In the genomic region with DNA sequence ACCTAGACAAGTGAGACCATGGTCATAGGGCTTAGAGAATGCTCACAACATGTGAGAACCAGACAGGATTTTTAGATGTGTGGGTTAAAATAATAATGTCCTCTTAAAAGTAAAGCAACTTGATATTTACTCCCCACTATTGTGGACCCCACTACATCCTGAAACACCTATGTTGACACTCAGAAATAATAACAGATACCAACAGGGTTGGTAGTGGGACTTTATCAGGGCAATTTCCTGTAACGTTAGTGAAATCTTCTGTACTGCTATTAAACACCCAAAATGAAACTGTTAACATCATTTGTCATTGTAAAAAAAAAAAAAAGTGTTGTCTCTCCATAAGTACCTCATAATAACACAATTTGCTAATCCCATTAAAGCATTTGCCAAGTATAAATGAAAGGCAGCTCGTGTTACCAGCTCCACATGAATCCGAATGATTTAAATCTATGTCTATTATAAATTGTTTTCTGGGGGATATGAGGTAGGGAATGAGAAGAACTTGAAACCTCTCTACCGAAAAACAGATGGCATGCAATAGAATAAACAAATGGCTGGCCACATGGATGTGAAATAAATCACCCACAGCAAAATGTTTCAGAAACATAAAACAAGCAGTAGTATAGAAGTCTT, we compare ENCODE assay signal across 22 cellular contexts.
DNase-seq lines count a peak whose midpoint lies in the region; ATAC-seq and TF ChIP-seq lines count a peak whose summit lies in the region.
"Had no signal": no experiment of that assay in that cellular context is flagged by ENCODE, and none has a peak within 500 bp of the region (broad histone marks: within the 10 kb centered on the region; RNA-seq: fewer than 3 reads in every experiment).

No MANE protein-coding gene starts in this region.

- H3K9me2 ChIP-seq in OCI-LY7 (ENCODE audit: insufficient read depth, low read length), result no peaks in the 10 kb centered on the region

- DNase-seq in HCEC 1CT, result peak; percentile 4
- peak; percentile 67 to 89 for DNase-seq in NCI-H2081 (lab: John Stamatoyannopoulos, UW)
- DNase-seq in OCI-LY7 (ENCODE audit: low spot score), result no peak
- no peak for DNase-seq in prostate gland (ENCODE audit: low spot score)
- DNase-seq in upper lobe of right lung, result no peak
- DNase-seq: amygdala; EL; left ventricle myocardium inferior; naive thymus-derived CD8-positive, alpha-beta T cell; NCI-H1048; OCI-M1; retina; stimulated activated CD4-positive, alpha-beta T cell treated with anti-CD3 and anti-CD28 coated beads, Interleukin-2, amount 100 ng/mL, for 24 hours; stimulated activated CD8-positive, alpha-beta memory T cell treated with anti-CD3 and anti-CD28 coated beads, Interleukin-4, amount 100 ng/mL, for 48 hours; transverse colon had no signal

- POLR2A ChIA-PET in OCI-LY7 (lab: Charles Lee), result no interaction called here

- peaks cover 78% of the 10 kb centered on the region for H3K4me1 Mint-ChIP-seq in nephron
- H3K4me1 Mint-ChIP-seq: naive thymus-derived CD8-positive, alpha-beta T cell had no signal

- no peak overlapping the region for H3K4me2 ChIP-seq in OCI-LY7 (ENCODE audit: low read length)

- intact Hi-C loops in OCI-LY7 (cut with micrococcal nuclease; ENCODE audit: unreplicated experiment) (no loop called here), prostate gland (cut with DNase I) (no loop called here), upper lobe of right lung (cut with DNase I) (loop anchor here (10.0 kb wide), 1 partner anchor 123 kb away; no protein-coding TSS in a partner anchor)

- H3K9me3 Mint-ChIP-seq in nephron, result peaks cover 5% of the 10 kb centered on the region
- H3K9me3 Mint-ChIP-seq: dendritic cell treated with granulocyte-macrophage colony-stimulating factor and Interleukin-4, amounts not matched to agents 40 ng/mL and 50 ng/mL, for 4 days; naive thymus-derived CD8-positive, alpha-beta T cell had no signal

- no peaks in the 10 kb centered on the region for H3K27me3 ChIP-seq in prostate gland (replicated peaks; ENCODE audit: insufficient read depth)
- no peaks in the 10 kb centered on the region for H3K27me3 ChIP-seq in upper lobe of right lung
- H3K27me3 ChIP-seq: BLaER1, esophagus muscularis mucosa, transverse colon had no signal

- H3K27ac Mint-ChIP-seq in nephron, result peak overlapping the region; percentile 16 to 86 (median 80)
- H3K27ac Mint-ChIP-seq: dendritic cell treated with granulocyte-macrophage colony-stimulating factor and Interleukin-4, amounts not matched to agents 40 ng/mL and 50 ng/mL, for 4 days; naive thymus-derived CD8-positive, alpha-beta T cell had no signal

- peak overlapping the region in 1 of 3 experiments; percentile 51 for H3K4me3 Mint-ChIP-seq in nephron
- H3K4me3 Mint-ChIP-seq: dendritic cell treated with granulocyte-macrophage colony-stimulating factor and Interleukin-4, amounts not matched to agents 40 ng/mL and 50 ng/mL, for 4 days; naive thymus-derived CD8-positive, alpha-beta T cell had no signal

- no TSS peak for BruUV-seq in OCI-LY7 (replicated peaks; lab: Mats Ljungman, UMichigan)

- CTCF ChIA-PET in OCI-LY7 (lab: Charles Lee; ENCODE audit: unreplicated experiment), result no interaction called here

- H3K4me1 ChIP-seq in OCI-LY7 (ENCODE audit: insufficient read depth, low read length, poor library complexity, severe bottlenecking) (peaks cover 5% of the 10 kb centered on the region), prostate gland (replicated peaks) (no peaks in the 10 kb centered on the region), upper lobe of right lung (no peaks in the 10 kb centered on the region)
- H3K4me1 ChIP-seq: esophagus muscularis mucosa, transverse colon had no signal

- H3K4me3 ChIP-seq in OCI-LY7 (ENCODE audit: low read depth, low read length, poor library complexity, severe bottlenecking) (no peak overlapping the region), prostate gland (no peak overlapping the region), upper lobe of right lung (no peak overlapping the region)
- H3K4me3 ChIP-seq: BLaER1, esophagus muscularis mucosa, left ventricle myocardium inferior, SK-N-MC, transverse colon had no signal

- H3K79me2 ChIP-seq in OCI-LY7 (ENCODE audit: insufficient read depth, low read depth, low read length), result no peaks in the 10 kb centered on the region

- H3K9me3 ChIP-seq in OCI-LY7 (ENCODE audit: low read length) (no peaks in the 10 kb centered on the region), prostate gland (no peaks in the 10 kb centered on the region), upper lobe of right lung (no peaks in the 10 kb centered on the region)
- H3K9me3 ChIP-seq: BLaER1, esophagus muscularis mucosa, transverse colon had no signal

- no peaks in the 10 kb centered on the region for H4K20me1 ChIP-seq in OCI-LY7 (ENCODE audit: insufficient read depth, low read length)
- H4K20me1 ChIP-seq: BLaER1 had no signal

- WGBS in prostate gland, result 23% methylated on average over 4 of the region's 4 CpGs

- H3K27ac ChIP-seq in OCI-LY7 (ENCODE audit: low read depth, low read length, poor library complexity, severe bottlenecking), result no peak overlapping the region
- no peak overlapping the region for H3K27ac ChIP-seq in prostate gland
- no peak overlapping the region for H3K27ac ChIP-seq in upper lobe of right lung
- H3K27ac ChIP-seq: BLaER1, esophagus muscularis mucosa, left ventricle myocardium inferior, SK-N-MC, transverse colon had no signal

- ATAC-seq in GM19328 (IDR thresholded peaks at IDR 0.05; ENCODE audit: unreplicated experiment) (no peak), upper lobe of right lung (no peak), HG03565 (IDR thresholded peaks at IDR 0.05; ENCODE audit: unreplicated experiment) (no peak)
- ATAC-seq: naive thymus-derived CD8-positive, alpha-beta T cell had no signal

- H3K36me3 Mint-ChIP-seq in nephron (ENCODE audit: low read depth), result peaks cover 48% of the 10 kb centered on the region
- H3K36me3 Mint-ChIP-seq: naive thymus-derived CD8-positive, alpha-beta T cell had no signal

- H3K27me3 Mint-ChIP-seq in nephron (ENCODE audit: low read depth), result no peaks in the 10 kb centered on the region

- TF ChIP-seq POLR2A in prostate gland (IDR thresholded peaks at IDR 0.05), result no peak

- TF ChIP-seq CTCF in OCI-LY7 (conservative IDR thresholded peaks at IDR 0.05; ENCODE audit: low read length) (no peak), nephron (IDR thresholded peaks at IDR 0.05; ENCODE audit: unreplicated experiment in 3 of 3) (no peak), prostate gland (IDR thresholded peaks at IDR 0.05) (no peak), upper lobe of right lung (IDR thresholded peaks at IDR 0.05) (no peak)

- no peaks in the 10 kb centered on the region for H3K36me3 ChIP-seq in OCI-LY7 (ENCODE audit: insufficient read depth, low read length)
- H3K36me3 ChIP-seq in prostate gland, result no peaks in the 10 kb centered on the region
- H3K36me3 ChIP-seq in upper lobe of right lung, result peaks cover 11% of the 10 kb centered on the region
- H3K36me3 ChIP-seq: BLaER1, left ventricle myocardium inferior had no signal

- H2AFZ ChIP-seq in OCI-LY7 (ENCODE audit: low read length), result peak overlapping the region; percentile 33

Comparison
In these comparisons a context has a peak if more than half of its experiments do, and no peak if none do; other contexts are left out.
1. DNase-seq: peak in HCEC 1CT (single experiment) and NCI-H2081 (2 of 2); none in OCI-LY7 (single experiment), prostate gland (single experiment) and upper lobe of right lung (single experiment).